ENCODE assay signal across 21 cellular contexts in genomic region chr10:10364916-10365315, GRCh38.
"Had no signal": no experiment of that assay in that cellular context is flagged by ENCODE, and none has a peak within 500 bp of the region (broad histone marks: within the 10 kb centered on the region; RNA-seq: fewer than 3 reads in every experiment).

No MANE protein-coding gene starts in this region.

- H3K4me3 ChIP-seq: esophagus squamous epithelium had no signal

- DNase-seq: activated CD4-positive, alpha-beta memory T cell treated with anti-CD3 and anti-CD28 coated beads, Interleukin-2, amount 10 ng/mL, durations not matched to agents 7 days and 5 days; activated CD4-positive, alpha-beta T cell treated with anti-CD3 and anti-CD28 coated beads for 4 hours; activated CD4-positive, alpha-beta T cell treated with anti-CD3 and anti-CD28 coated beads, Interleukin-2, amount 10 ng/mL, durations not matched to agents 7 days and 5 days; activated CD4-positive, alpha-beta T cell treated with anti-CD3 and anti-CD28 coated beads, Interleukin-2, amount 50 U/mL, for 4 hours; activated CD4-positive, CD25-positive, alpha-beta regulatory T cell; activated CD4-positive, CD25-positive, alpha-beta regulatory T cell treated with anti-CD3 and anti-CD28 coated beads, Interleukin-2, amount 50 U/mL, for 72 hours; activated CD8-positive, alpha-beta memory T cell treated with anti-CD3 and anti-CD28 coated beads, Interleukin-2, amount 50 U/mL, for 48 hours; activated gamma-delta T cell; activated naive CD4-positive, alpha-beta T cell; activated naive CD4-positive, alpha-beta T cell treated with anti-CD3 and anti-CD28 coated beads, Interleukin-2, amount 10 ng/mL, durations not matched to agents 7 days and 5 days; activated naive CD8-positive, alpha-beta T cell treated with anti-CD3 and anti-CD28 coated beads, Interleukin-2, amount 10 ng/mL, durations not matched to agents 7 days and 5 days; activated T-cell treated with anti-CD3 and anti-CD28 coated beads for 4 hours; activated T-cell treated with anti-CD3 and anti-CD28 coated beads, Interleukin-2, amount 50 U/mL, for 24 hours; activated T-cell treated with anti-CD3 and anti-CD28 coated beads, Interleukin-2, amount 50 U/mL, for 72 hours; cortex of kidney; dermis blood vessel endothelial cell; effector CD4-positive, alpha-beta T cell; esophagus squamous epithelium; foreskin fibroblast; T-helper 2 cell had no signal

- ATAC-seq: activated naive CD4-positive, alpha-beta T cell treated with anti-CD3 and anti-CD28 coated beads, Interleukin-2, amount 50 U/mL, for 72 hours; activated T-cell treated with anti-CD3 and anti-CD28 coated beads, Interleukin-2, amount 50 U/mL, for 72 hours had no signal
